1 cellular context compared by ENCODE assay signal in genomic region chr10:68988530-68989316, GRCh38.
A peak's percentile ranks its signal among the peaks of the same experiment; 100 is the strongest.
TF ChIP-seq lines count a peak whose summit lies in the region.

Gene KIFBP (plus strand): TSS chr10:68988803. CDS start chr10:68988833, 30 bp downstream.

TF ChIP-seq in K562, 482 proteins besides CTCF, POLR2A, EP300 and RAD21 (continued from another document and continues in another):
- TF ChIP-seq ZFP91 (CRISPR knock-in tag; IDR thresholded peaks at IDR 0.05) (peak; percentile 30; the same call in 1 of the 2 replicates), PTBP1 (IDR thresholded peaks at IDR 0.05; ENCODE audit: low read depth, low read length) (no peak), KDM2B (CRISPR knock-in tag; IDR thresholded peaks at IDR 0.05) (0 out of 2 replicates have a peak, but pooled peaks have one; percentile 60), RHOXF2B (CRISPR knock-in tag; conservative IDR thresholded peaks at IDR 0.05) (no peak), MBD2 (IDR thresholded peaks at IDR 0.05; ENCODE audit: borderline replicate concordance, low read depth) (peak; percentile 90), SRSF9 (IDR thresholded peaks at IDR 0.05; ENCODE audit: borderline replicate concordance, low read depth, low read length) (no peak), MTA3 (IDR thresholded peaks at IDR 0.05; ENCODE audit: borderline replicate concordance) (peak; percentile 95), JUND (IDR thresholded peaks at IDR 0.05; ENCODE audit: borderline replicate concordance, low read depth, low read length) (peak; percentile 61), JUND (tag; IDR thresholded peaks at IDR 0.05; ENCODE audit: borderline replicate concordance, low read depth, low read length) (no peak), ZNF165 (CRISPR knock-in tag; IDR thresholded peaks at IDR 0.05; ENCODE audit: borderline replicate concordance) (0 out of 2 replicates have a peak, but pooled peaks have one; percentile 34), BDP1 (IDR thresholded peaks at IDR 0.05; ENCODE audit: insufficient read depth, insufficient read length) (no peak), GTF2E2 (tag; IDR thresholded peaks at IDR 0.05) (peak; percentile 61; the same call in 1 of the 2 replicates), PRMT5 (CRISPR knock-in tag; IDR thresholded peaks at IDR 0.05) (no peak), ZNF274 (IDR thresholded peaks at IDR 0.05; ENCODE audit: borderline replicate concordance, low read depth, low read length) (no peak), TCF7L2 (IDR thresholded peaks at IDR 0.05; ENCODE audit: low read depth, low read length) (no peak), UBTF (IDR thresholded peaks at IDR 0.05; ENCODE audit: borderline replicate concordance in 1 of 2, low read depth in 2 of 2, low read length in 2 of 2) (no peak), POLR2AphosphoS5 (IDR thresholded peaks at IDR 0.05; ENCODE audit: control insufficient read depth, insufficient read depth, low read depth, low read length) (peak; percentile 78; the same call in 1 of the 2 replicates), E2F6 (IDR thresholded peaks at IDR 0.05; ENCODE audit: borderline replicate concordance in 1 of 2, extremely low read depth in 1 of 2, insufficient read depth in 1 of 2, insufficient read length in 1 of 2, low read depth in 1 of 2, low read length in 1 of 2, poor library complexity in 1 of 2, severe bottlenecking in 1 of 2) (peak; percentile 57 to 73), ZNF280B (CRISPR knock-in tag; IDR thresholded peaks at IDR 0.05) (no peak), PRDM10 (IDR thresholded peaks at IDR 0.05; ENCODE audit: partially characterized antibody) (peak; percentile 13), HDAC1 (IDR thresholded peaks at IDR 0.05) (peak in 1 of 2 experiments; percentile 91; a peak in 2 of 4 replicates), HLTF (IDR thresholded peaks at IDR 0.05) (0 out of 2 replicates have a peak, but pooled peaks have one; percentile 23), SMARCA5 (IDR thresholded peaks at IDR 0.05) (no peak), NRF1 (conservative IDR thresholded peaks at IDR 0.05 in 1 of 2, IDR thresholded peaks at IDR 0.05 in 1 of 2) (peak; percentile 67 to 73; a peak in 3 of 4 replicates), POLR3A (IDR thresholded peaks at IDR 0.05; ENCODE audit: borderline replicate concordance, extremely low read depth, insufficient read depth, insufficient read length) (no peak), E4F1 (CRISPR knock-in tag; IDR thresholded peaks at IDR 0.05; ENCODE audit: borderline replicate concordance) (peak; percentile 97), NCOA4 (IDR thresholded peaks at IDR 0.05; ENCODE audit: partially characterized antibody) (no peak), YY1 (IDR thresholded peaks at IDR 0.05; ENCODE audit: borderline replicate concordance in 1 of 3, control insufficient read depth in 1 of 3, extremely low read depth in 1 of 3, insufficient read depth in 3 of 3, insufficient read length in 1 of 3, insufficient replicate concordance in 2 of 3, low read depth in 1 of 3, low read length in 2 of 3) (peak in 2 of 3 experiments; percentile 79), HNRNPUL1 (IDR thresholded peaks at IDR 0.05; ENCODE audit: low read length) (no peak), ZNF384 (IDR thresholded peaks at IDR 0.05; ENCODE audit: low read depth, low read length) (no peak), SPI1 (IDR thresholded peaks at IDR 0.05; ENCODE audit: borderline replicate concordance, low read depth, low read length) (0 out of 2 replicates have a peak, but pooled peaks have one; percentile 2), E2F8 (IDR thresholded peaks at IDR 0.05; ENCODE audit: low read depth, partially characterized antibody) (peak; percentile 87), SUPT5H (IDR thresholded peaks at IDR 0.05) (peak; percentile 89), TAF9B (IDR thresholded peaks at IDR 0.05; ENCODE audit: partially characterized antibody) (peak; percentile 66), ESRRB (CRISPR knock-in tag; IDR thresholded peaks at IDR 0.05; ENCODE audit: borderline replicate concordance) (no peak), ZNF592 (IDR thresholded peaks at IDR 0.05) (no peak), TOE1 (IDR thresholded peaks at IDR 0.05; ENCODE audit: borderline replicate concordance) (peak; percentile 63; the same call in 1 of the 2 replicates), TOE1 (CRISPR knock-in tag; IDR thresholded peaks at IDR 0.05; ENCODE audit: borderline replicate concordance, low read depth) (no peak), RFX5 (IDR thresholded peaks at IDR 0.05; ENCODE audit: low read depth, low read length) (peak; percentile 62; the same call in 1 of the 2 replicates), SRF (CRISPR knock-in tag; IDR thresholded peaks at IDR 0.05) (peak in 1 of 2 experiments; percentile 55; a peak in 1 of 4 replicates)
